In the genomic region with DNA sequence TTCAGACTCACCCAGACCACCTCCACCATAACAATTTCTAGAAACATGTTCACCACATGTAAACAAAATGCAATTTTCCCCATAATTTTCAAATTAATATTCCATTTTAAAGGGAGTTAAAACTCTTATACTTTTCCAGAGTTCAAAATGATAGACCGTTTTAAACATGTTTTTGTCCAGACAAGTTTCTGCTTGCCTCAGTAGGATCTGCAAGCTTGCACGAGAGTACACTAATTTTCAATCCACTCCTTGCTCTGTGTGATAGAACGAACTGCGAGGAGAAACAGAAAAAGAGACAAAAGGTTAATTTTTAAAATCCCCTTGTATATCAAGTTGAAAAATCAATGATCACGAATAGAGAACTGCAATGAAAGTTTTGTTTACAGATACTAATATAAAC, we compare ENCODE assay signal across 18 cellular contexts. TPM values are rescaled to one million over a fixed set of nuclear protein-coding genes. Genes with fewer than 3 reads are reported as not detected.
"Had no signal": no experiment of that assay in that cellular context is flagged by ENCODE, and none has a peak within 500 bp of the region (broad histone marks: within the 10 kb centered on the region; RNA-seq: fewer than 3 reads in every experiment).

No MANE protein-coding gene starts in this region.

- DNase-seq: cortex of kidney; dorsolateral prefrontal cortex; effector CD8-positive, alpha-beta T cell; foreskin melanocyte; heart left ventricle; hippocampal formation; kidney glomerular epithelial cell; natural killer cell; posterior cingulate gyrus; small intestine; stimulated activated CD4-positive, alpha-beta T cell treated with anti-CD3 and anti-CD28 coated beads, Interleukin-12 subunit alpha, Interleukin-12 subunit beta, amount 100 ng/mL, for 4 hours; stimulated activated naive CD4-positive, alpha-beta T cell treated with Interleukin-2 at 50 U/mL for 16 hours; thyroid gland; upper lobe of left lung; uterus had no signal

- H3K4me1 ChIP-seq: uterus had no signal

- H3K9me3 Mint-ChIP-seq: natural killer cell, neural crest cell had no signal

- H3K36me3 Mint-ChIP-seq: natural killer cell had no signal

- H3K36me3 ChIP-seq: thyroid gland, uterus had no signal

- ATAC-seq: heart left ventricle, natural killer cell had no signal

- H3K27ac Mint-ChIP-seq: natural killer cell had no signal

- H3K27ac ChIP-seq: dorsolateral prefrontal cortex, heart left ventricle, thyroid gland, upper lobe of left lung, uterus had no signal

- H3K4me3 Mint-ChIP-seq: natural killer cell, neural crest cell had no signal

- H3K4me1 Mint-ChIP-seq: natural killer cell had no signal

- FAIRE-seq: small intestine had no signal

- H3K9me3 ChIP-seq: heart left ventricle, thyroid gland, upper lobe of left lung, uterus had no signal

- H3K4me3 ChIP-seq: dorsolateral prefrontal cortex, heart left ventricle, thyroid gland, upper lobe of left lung, uterus had no signal

- H3K27me3 ChIP-seq: dorsolateral prefrontal cortex, heart left ventricle, thyroid gland, upper lobe of left lung, uterus had no signal

RNA-seq across cellular contexts. Expression of a gene that starts 37.9 kb away (rescaled TPM):
- total RNA-seq: heart left ventricle, myocyte, natural killer cell, neural crest cell had no signal
- polyA plus RNA-seq: heart left ventricle had no signal

RNA-seq across cellular contexts. Expression of a gene that starts 40.6 kb away (rescaled TPM):
- total RNA-seq: myocyte, pulmonary artery endothelial cell had no signal
